ENCODE assay signal across 8 cellular contexts in the genomic region with DNA sequence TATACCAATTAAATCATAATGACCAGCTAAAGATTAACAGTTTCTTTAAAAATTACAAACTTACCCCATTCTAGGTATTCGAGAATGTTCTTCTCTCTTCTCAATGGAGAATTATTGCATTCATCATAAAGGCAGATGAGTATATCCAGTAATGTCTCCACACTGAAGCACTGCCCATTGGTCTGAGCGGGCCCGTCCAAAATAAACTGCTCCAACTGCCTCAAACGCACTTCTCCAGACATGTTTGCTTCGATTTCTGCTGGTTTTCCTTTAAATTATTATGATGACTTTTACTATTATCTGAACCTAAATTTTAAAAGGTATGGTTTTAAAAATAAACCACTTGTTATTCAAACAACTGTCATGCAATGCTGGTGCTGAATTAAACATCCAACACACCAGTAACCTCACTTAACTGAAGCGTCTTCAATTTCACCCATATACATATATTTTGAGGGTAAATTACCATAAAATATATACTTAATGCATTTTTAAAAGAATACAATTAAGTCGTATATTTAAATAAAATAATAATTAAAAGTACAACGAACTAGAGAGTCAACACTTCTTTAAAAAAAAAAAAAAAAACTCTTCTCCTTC. TPM values are rescaled to one million over a fixed set of nuclear protein-coding genes. Genes with fewer than 3 reads are reported as not detected.
DNase-seq lines count a peak whose midpoint lies in the region; ATAC-seq and TF ChIP-seq lines count a peak whose summit lies in the region.

No MANE protein-coding gene starts in this region.

- TF ChIP-seq POLR2A in esophagus muscularis mucosa (IDR thresholded peaks at IDR 0.05; ENCODE audit: low read depth) = no peak

- no peak for DNase-seq in T-helper 2 cell treated with Interferon-gamma antibody and Interleukin-4, amounts not matched to agents 5 μg/mL and 100 μg/mL, for 36 hours (ENCODE audit: low spot score)
- DNase-seq in T-helper 2 cell = no peak
- DNase-seq in SJSA1 (ENCODE audit: low read depth in 1 of 2, low spot score in 2 of 2) = peak in 1 of 2 experiments; percentile 57
- DNase-seq in esophagus muscularis mucosa (ENCODE audit: extremely low spot score) = no peak
- peak; percentile 6 for DNase-seq in occipital lobe (lab: John Stamatoyannopoulos, UW)
- DNase-seq in SW 1271 (lab: John Stamatoyannopoulos, UW) = no peak
- no peak for DNase-seq in AML-193 (lab: John Stamatoyannopoulos, UW)

- peak overlapping the region; percentile 93 for H3K4me3 ChIP-seq in SJSA1
- H3K4me3 ChIP-seq in esophagus muscularis mucosa = peak overlapping the region; percentile 87 to 97 (median 92)

- intact Hi-C loops in esophagus muscularis mucosa (cut with DNase I) = loop anchor here (10.0 kb wide), 1 partner anchor 118 kb away; no protein-coding TSS in a partner anchor

- no peak overlapping the region for H3K27ac Mint-ChIP-seq in T-helper 2 cell treated with Interferon-gamma antibody and Interleukin-4, amounts not matched to agents 5 μg/mL and 100 μg/mL, for 36 hours

- TF ChIP-seq EP300 in esophagus muscularis mucosa (IDR thresholded peaks at IDR 0.05) = no peak

- H3K27ac ChIP-seq in SJSA1 (peak overlapping the region; percentile 88), esophagus muscularis mucosa (replicated peaks in 1 of 4) (peak overlapping the region; percentile 87 to 98 (median 96))

- TF ChIP-seq CTCF in esophagus muscularis mucosa (IDR thresholded peaks at IDR 0.05) = no peak

- peak overlapping the region; percentile 87 for H3K4me3 Mint-ChIP-seq in T-helper 2 cell treated with Interferon-gamma antibody and Interleukin-4, amounts not matched to agents 5 μg/mL and 100 μg/mL, for 36 hours

- no peaks in the 10 kb centered on the region for H3K36me3 Mint-ChIP-seq in T-helper 2 cell treated with Interferon-gamma antibody and Interleukin-4, amounts not matched to agents 5 μg/mL and 100 μg/mL, for 36 hours (ENCODE audit: low read depth)

- 5% methylated on average over 8 of the region's 8 CpGs for WGBS in esophagus muscularis mucosa

- no peak for ATAC-seq in GM19463 (IDR thresholded peaks at IDR 0.05; ENCODE audit: unreplicated experiment)

- H3K4me1 ChIP-seq in SJSA1 (replicated peaks) (peaks cover 9% of the 10 kb centered on the region), esophagus muscularis mucosa (peaks cover 8 to 28% (median 21%) of the 10 kb centered on the region in 4 donors)

- H3K36me3 ChIP-seq in SJSA1 (peaks cover 6% of the 10 kb centered on the region), esophagus muscularis mucosa (no peaks in the 10 kb centered on the region)

- peaks cover 56% of the 10 kb centered on the region for H3K27me3 Mint-ChIP-seq in T-helper 2 cell treated with Interferon-gamma antibody and Interleukin-4, amounts not matched to agents 5 μg/mL and 100 μg/mL, for 36 hours (ENCODE audit: low read depth)

- no peaks in the 10 kb centered on the region for H3K9me3 ChIP-seq in SJSA1 (replicated peaks)
- H3K9me3 ChIP-seq in esophagus muscularis mucosa = no peaks in the 10 kb centered on the region

- no peaks in the 10 kb centered on the region for H3K9me3 Mint-ChIP-seq in T-helper 2 cell treated with Interferon-gamma antibody and Interleukin-4, amounts not matched to agents 5 μg/mL and 100 μg/mL, for 36 hours

- peaks cover 16% of the 10 kb centered on the region for H3K4me1 Mint-ChIP-seq in T-helper 2 cell treated with Interferon-gamma antibody and Interleukin-4, amounts not matched to agents 5 μg/mL and 100 μg/mL, for 36 hours (ENCODE audit: low read depth)

- no peaks in the 10 kb centered on the region for H3K27me3 ChIP-seq in SJSA1 (replicated peaks)
- no peaks in the 10 kb centered on the region for H3K27me3 ChIP-seq in esophagus muscularis mucosa

RNA-seq across cellular contexts. Expression of a gene that starts 1.3 kb away (rescaled TPM):
- 46.4 and 52.8 TPM in 2 replicates for total RNA-seq in SJSA1 (2014; rRNA removed; shearing (Covaris generic))
- 10 to 100 TPM; 59.5 to 72.2 (median 69.7) TPM for total RNA-seq in esophagus muscularis mucosa
- 202 TPM for total RNA-seq in occipital lobe
